ENCODE assay signal across 30 cellular contexts in genomic region chr3:10265833-10266232, GRCh38. TPM values are rescaled to one million over a fixed set of nuclear protein-coding genes. Genes with fewer than 3 reads are reported as not detected.
DNase-seq lines count a peak whose midpoint lies in the region; ATAC-seq and TF ChIP-seq lines count a peak whose summit lies in the region.
"Had no signal": no experiment of that assay in that cellular context is flagged by ENCODE, and none has a peak within 500 bp of the region (broad histone marks: within the 10 kb centered on the region; RNA-seq: fewer than 3 reads in every experiment).

No MANE protein-coding gene starts in this region.

- intact Hi-C loops in activated T-helper 1 cell treated with anti-CD3 and anti-CD28 coated beads, Interleukin-12 subunit alpha, Interleukin-12 subunit beta, Interleukin-2, Interleukin-4 antibody, amounts not matched to agents 30 ng/mL and 10 ng/mL and 1 ng/mL, durations not matched to agents 14 hours and 24 hours and 36 hours (cut with micrococcal nuclease): no loop called here
- intact Hi-C loops in naive thymus-derived CD4-positive, alpha-beta T cell (cut with micrococcal nuclease): loop anchor here in 1 of 2 donors (2.0 kb wide), 2 partner anchors 15 to 279 kb away; partner anchors contain the start of gene EMC3

- 89% methylated on average over 2 of the region's 2 CpGs for WGBS in SK-N-SH (ENCODE audit: low lambda C conversion rate)

- no peak overlapping the region for H3K4me3 ChIP-seq in SK-N-SH (ENCODE audit: low read depth in 2 of 2, low read length in 1 of 2)
- no peak overlapping the region for H3K4me3 ChIP-seq in CD4-positive, CD25-positive, alpha-beta regulatory T cell (ENCODE audit: low read depth, low read length)
- no peak overlapping the region for H3K4me3 ChIP-seq in naive thymus-derived CD4-positive, alpha-beta T cell (ENCODE audit: low read length)
- H3K4me3 ChIP-seq: colonic mucosa, GM12878, GM23338, pancreas had no signal

- peaks cover 45 to 91% (median 59%) of the 10 kb centered on the region in 4 donors for H3K4me1 Mint-ChIP-seq in CD4-positive, CD25-positive, alpha-beta regulatory T cell
- H3K4me1 Mint-ChIP-seq in activated T-helper 1 cell treated with anti-CD3 and anti-CD28 coated beads, Interleukin-12 subunit alpha, Interleukin-12 subunit beta, Interleukin-2, Interleukin-4 antibody, amounts not matched to agents 30 ng/mL and 10 ng/mL and 1 ng/mL, durations not matched to agents 14 hours and 24 hours and 36 hours (ENCODE audit: low read depth): peaks cover 63% of the 10 kb centered on the region
- H3K4me1 Mint-ChIP-seq in naive thymus-derived CD4-positive, alpha-beta T cell: peaks cover 43 to 97% (median 78%) of the 10 kb centered on the region in 7 donors

- ATAC-seq in SK-N-SH treated with all-trans-retinoic acid at 6 μM for 48 hours: no peak
- no peak for ATAC-seq in CD4-positive, CD25-positive, alpha-beta regulatory T cell (ENCODE audit: low read depth in 2 of 2)
- no peak for ATAC-seq in naive thymus-derived CD4-positive, alpha-beta T cell
- no peak for ATAC-seq in GM21528 (IDR thresholded peaks at IDR 0.05; ENCODE audit: low FRiP score, unreplicated experiment)
- no peak for ATAC-seq in HG02571 (IDR thresholded peaks at IDR 0.05; ENCODE audit: unreplicated experiment)
- ATAC-seq: GM12878; GM23338; left ventricle myocardium superior; pancreas; stimulated activated naive B cell treated with anti-CD40 and anti-IgM and Interleukin-4, amounts not matched to agents 10 μg/mL and 1 μg/mL and 100 μg/mL, for 72 hours had no signal

- POLR2A ChIA-PET in SK-N-SH (lab: Yijun Ruan, JAX): no interaction called here
- POLR2A ChIA-PET in naive thymus-derived CD4-positive, alpha-beta T cell (lab: Charles Lee): interaction anchor here (0.8 to 1.6 kb wide), 2 partner anchors 18 kb away, joined by 3 to 6 read pairs; partner anchors contain the start of gene TATDN2

- H3K9me3 Mint-ChIP-seq in CD4-positive, CD25-positive, alpha-beta regulatory T cell: no peaks in the 10 kb centered on the region
- no peaks in the 10 kb centered on the region for H3K9me3 Mint-ChIP-seq in activated T-helper 1 cell treated with anti-CD3 and anti-CD28 coated beads, Interleukin-12 subunit alpha, Interleukin-12 subunit beta, Interleukin-2, Interleukin-4 antibody, amounts not matched to agents 30 ng/mL and 10 ng/mL and 1 ng/mL, durations not matched to agents 14 hours and 24 hours and 36 hours
- no peaks in the 10 kb centered on the region for H3K9me3 Mint-ChIP-seq in naive thymus-derived CD4-positive, alpha-beta T cell
- H3K9me3 Mint-ChIP-seq: CD14-positive monocyte; GM23338; mesothelial cell of epicardium; nephron progenitor cell; stimulated activated naive B cell treated with anti-CD40 and anti-IgM and Interleukin-4, amounts not matched to agents 10 μg/mL and 1 μg/mL and 100 μg/mL, for 72 hours had no signal

- H3K36me3 ChIP-seq in SK-N-SH (replicated peaks in 1 of 2; ENCODE audit: control insufficient read depth in 1 of 2, insufficient read depth in 2 of 2, low read length in 1 of 2): peaks cover 31 to 38% of the 10 kb centered on the region in 2 experiments
- H3K36me3 ChIP-seq in CD4-positive, CD25-positive, alpha-beta regulatory T cell (ENCODE audit: control insufficient read depth, insufficient read depth, low read length): peaks cover 47% of the 10 kb centered on the region
- peaks cover 9 to 45% (median 20%) of the 10 kb centered on the region in 3 experiments for H3K36me3 ChIP-seq in naive thymus-derived CD4-positive, alpha-beta T cell (ENCODE audit: control insufficient read depth in 2 of 3, insufficient read depth in 3 of 3, low read length in 3 of 3)

- no peak for TF ChIP-seq CTCF in SK-N-SH (IDR thresholded peaks at IDR 0.05)

- no peak for TF ChIP-seq EP300 in SK-N-SH (IDR thresholded peaks at IDR 0.05; ENCODE audit: borderline replicate concordance in 1 of 2, low read depth in 1 of 2, low read length in 1 of 2)

- H3F3A ChIP-seq in SK-N-SH (replicated peaks; ENCODE audit: insufficient read depth): no peaks in the 10 kb centered on the region

- no peaks in the 10 kb centered on the region for H3K9me3 ChIP-seq in SK-N-SH
- H3K9me3 ChIP-seq in CD4-positive, CD25-positive, alpha-beta regulatory T cell (ENCODE audit: control insufficient read depth in 2 of 2, low read length in 2 of 2): no peaks in the 10 kb centered on the region
- no peaks in the 10 kb centered on the region for H3K9me3 ChIP-seq in naive thymus-derived CD4-positive, alpha-beta T cell (ENCODE audit: control insufficient read depth in 2 of 3, low read length in 3 of 3)
- H3K9me3 ChIP-seq: colonic mucosa, pancreas had no signal

- CTCF ChIA-PET in SK-N-SH (lab: Yijun Ruan, JAX): no interaction called here
- CTCF ChIA-PET in naive thymus-derived CD4-positive, alpha-beta T cell (lab: Charles Lee): no interaction called here

- H3K4me2 ChIP-seq in SK-N-SH: no peak overlapping the region
- H3K4me2 ChIP-seq: GM23338 had no signal

- H2AFZ ChIP-seq in SK-N-SH (ENCODE audit: low read depth): no peak overlapping the region
- H2AFZ ChIP-seq: GM23338 had no signal

- peaks cover 92% of the 10 kb centered on the region for H3K79me2 ChIP-seq in SK-N-SH (ENCODE audit: insufficient read depth)

- H3K27me3 Mint-ChIP-seq in CD4-positive, CD25-positive, alpha-beta regulatory T cell: no peaks in the 10 kb centered on the region
- no peaks in the 10 kb centered on the region for H3K27me3 Mint-ChIP-seq in activated T-helper 1 cell treated with anti-CD3 and anti-CD28 coated beads, Interleukin-12 subunit alpha, Interleukin-12 subunit beta, Interleukin-2, Interleukin-4 antibody, amounts not matched to agents 30 ng/mL and 10 ng/mL and 1 ng/mL, durations not matched to agents 14 hours and 24 hours and 36 hours (ENCODE audit: insufficient read depth)
- H3K27me3 Mint-ChIP-seq in naive thymus-derived CD4-positive, alpha-beta T cell: no peaks in the 10 kb centered on the region
- H3K27me3 Mint-ChIP-seq: stimulated activated naive B cell treated with anti-CD40 and anti-IgM and Interleukin-4, amounts not matched to agents 10 μg/mL and 1 μg/mL and 100 μg/mL, for 72 hours had no signal

- no peak overlapping the region for H3K9ac ChIP-seq in SK-N-SH

- H4K20me1 ChIP-seq in SK-N-SH (ENCODE audit: insufficient read depth): peaks cover 16% of the 10 kb centered on the region; the same call in 1 of the 2 replicates

- H3K27me3 ChIP-seq in SK-N-SH (ENCODE audit: insufficient read depth): no peaks in the 10 kb centered on the region
- H3K27me3 ChIP-seq in CD4-positive, CD25-positive, alpha-beta regulatory T cell (ENCODE audit: control insufficient read depth, insufficient read depth, low read length): no peaks in the 10 kb centered on the region
- H3K27me3 ChIP-seq in naive thymus-derived CD4-positive, alpha-beta T cell (ENCODE audit: control insufficient read depth in 2 of 2, insufficient read depth in 2 of 2, low read length in 2 of 2): no peaks in the 10 kb centered on the region
- H3K27me3 ChIP-seq: colonic mucosa, pancreas had no signal

- H3K27ac Mint-ChIP-seq in CD4-positive, CD25-positive, alpha-beta regulatory T cell: peak overlapping the region in 2 of 3 donors; percentile 39 to 85
- peak overlapping the region; percentile 65 for H3K27ac Mint-ChIP-seq in activated T-helper 1 cell treated with anti-CD3 and anti-CD28 coated beads, Interleukin-12 subunit alpha, Interleukin-12 subunit beta, Interleukin-2, Interleukin-4 antibody, amounts not matched to agents 30 ng/mL and 10 ng/mL and 1 ng/mL, durations not matched to agents 14 hours and 24 hours and 36 hours
- peak overlapping the region; percentile 40 to 86 (median 71) for H3K27ac Mint-ChIP-seq in naive thymus-derived CD4-positive, alpha-beta T cell
- H3K27ac Mint-ChIP-seq: GM23338; mesothelial cell of epicardium; nephron progenitor cell; stimulated activated naive B cell treated with anti-CD40 and anti-IgM and Interleukin-4, amounts not matched to agents 10 μg/mL and 1 μg/mL and 100 μg/mL, for 72 hours had no signal

- TF ChIP-seq RAD21 in SK-N-SH (IDR thresholded peaks at IDR 0.05; ENCODE audit: low read length): no peak

- H3K27ac ChIP-seq in SK-N-SH (ENCODE audit: low read depth in 2 of 2, low read length in 1 of 2): no peak overlapping the region
- no peak overlapping the region for H3K27ac ChIP-seq in CD4-positive, CD25-positive, alpha-beta regulatory T cell (ENCODE audit: insufficient read depth, low read length, poor library complexity, severe bottlenecking)
- H3K27ac ChIP-seq in naive thymus-derived CD4-positive, alpha-beta T cell (ENCODE audit: low read depth, low read length): no peak overlapping the region
- H3K27ac ChIP-seq: 22Rv1, colonic mucosa, pancreas had no signal

- DNase-seq in SK-N-SH (no peak), T1000 (lab: John Stamatoyannopoulos, UW) (no peak)
- no peak for DNase-seq in CD4-positive, CD25-positive, alpha-beta regulatory T cell
- no peak for DNase-seq in activated T-helper 1 cell treated with anti-CD3 and anti-CD28 coated beads, Interleukin-12 subunit alpha, Interleukin-12 subunit beta, Interleukin-2, Interleukin-4 antibody, amounts not matched to agents 30 ng/mL and 10 ng/mL and 1 ng/mL, durations not matched to agents 14 hours and 24 hours and 36 hours (ENCODE audit: low spot score)
- no peak for DNase-seq in naive thymus-derived CD4-positive, alpha-beta T cell
- DNase-seq: activated gamma-delta T cell; colonic mucosa; effector CD8-positive, alpha-beta T cell; EL; erythroblast; glutamatergic neuron; islet precursor cell; left ventricle myocardium superior; NCI-H1436; NCI-H2107; NCI-H774; nephron progenitor cell; pancreas; stimulated activated CD4-positive, alpha-beta T cell treated with anti-CD3 and anti-CD28 coated beads, Interleukin-2, amount 100 ng/mL, for 48 hours; stimulated activated naive B cell treated with anti-CD40 and anti-IgM and Interleukin-4, amounts not matched to agents 10 μg/mL and 1 μg/mL and 100 μg/mL, for 72 hours; T-helper 1 cell had no signal

- peaks cover 0 to 2% of the 10 kb centered on the region in 2 experiments; a peak in 1 of 4 replicates for H3K4me1 ChIP-seq in SK-N-SH (ENCODE audit: control insufficient read depth in 1 of 2, insufficient read depth in 2 of 2, low read depth in 1 of 2, low read length in 1 of 2)
- H3K4me1 ChIP-seq in CD4-positive, CD25-positive, alpha-beta regulatory T cell (ENCODE audit: control insufficient read depth, insufficient read depth, low read length, poor library complexity, severe bottlenecking): peaks cover 53% of the 10 kb centered on the region
- peaks cover 36 to 53% of the 10 kb centered on the region in 2 donors for H3K4me1 ChIP-seq in naive thymus-derived CD4-positive, alpha-beta T cell (ENCODE audit: control insufficient read depth in 2 of 2, insufficient read depth in 2 of 2, low read length in 2 of 2)
- H3K4me1 ChIP-seq: colonic mucosa had no signal

- peaks cover 54% of the 10 kb centered on the region for H3K36me3 Mint-ChIP-seq in CD4-positive, CD25-positive, alpha-beta regulatory T cell
- H3K36me3 Mint-ChIP-seq in activated T-helper 1 cell treated with anti-CD3 and anti-CD28 coated beads, Interleukin-12 subunit alpha, Interleukin-12 subunit beta, Interleukin-2, Interleukin-4 antibody, amounts not matched to agents 30 ng/mL and 10 ng/mL and 1 ng/mL, durations not matched to agents 14 hours and 24 hours and 36 hours (ENCODE audit: low read depth): peaks cover 57% of the 10 kb centered on the region
- H3K36me3 Mint-ChIP-seq in naive thymus-derived CD4-positive, alpha-beta T cell: peaks cover 10 to 55% (median 39%) of the 10 kb centered on the region in 5 donors

- H3K9me2 ChIP-seq in SK-N-SH: no peaks in the 10 kb centered on the region

- H3K4me3 Mint-ChIP-seq in CD4-positive, CD25-positive, alpha-beta regulatory T cell: peak overlapping the region; percentile 6 to 86 (median 72)
- peak overlapping the region; percentile 65 for H3K4me3 Mint-ChIP-seq in activated T-helper 1 cell treated with anti-CD3 and anti-CD28 coated beads, Interleukin-12 subunit alpha, Interleukin-12 subunit beta, Interleukin-2, Interleukin-4 antibody, amounts not matched to agents 30 ng/mL and 10 ng/mL and 1 ng/mL, durations not matched to agents 14 hours and 24 hours and 36 hours
- H3K4me3 Mint-ChIP-seq in naive thymus-derived CD4-positive, alpha-beta T cell: peak overlapping the region; percentile 37 to 79 (median 64)
- H3K4me3 Mint-ChIP-seq: CD14-positive monocyte, GM23338, mesothelial cell of epicardium, nephron progenitor cell had no signal

RNA-seq across cellular contexts. Expression of gene TATDN2, which starts 17.6 kb away (rescaled TPM):
- 14.7 and 17.8 TPM in 2 replicates for polyA plus RNA-seq in SK-N-SH (2012; rRNA removed)
- polyA plus RNA-seq in SK-N-SH (2012; cell fraction: cytosol; rRNA removed): 12.8 and 15.2 TPM in 2 replicates
- 18.3 and 22.1 TPM in 2 replicates for polyA plus RNA-seq in SK-N-SH (2012; cell fraction: nucleus; rRNA removed)
- total RNA-seq in CD4-positive, CD25-positive, alpha-beta regulatory T cell: 86.5 TPM
- 10 to 100 TPM; 10.2 to 17.4 (median 12.6) TPM for polyA plus RNA-seq in CD4-positive, CD25-positive, alpha-beta regulatory T cell
- total RNA-seq in activated T-helper 1 cell treated with anti-CD3 and anti-CD28 coated beads, Interleukin-12 subunit alpha, Interleukin-12 subunit beta, Interleukin-2, Interleukin-4 antibody, amounts not matched to agents 30 ng/mL and 10 ng/mL and 1 ng/mL, durations not matched to agents 14 hours and 24 hours and 36 hours: 80.4 and 81.5 TPM in 2 replicates
- total RNA-seq in naive thymus-derived CD4-positive, alpha-beta T cell: 10 to 100 TPM; 52.9 to 88.8 (median 71.6) TPM
- polyA plus RNA-seq in naive thymus-derived CD4-positive, alpha-beta T cell: 10 to 100 TPM; 12.9 to 26.8 TPM

RNA-seq across cellular contexts. Expression of gene GHRL, which starts 26.9 kb away (rescaled TPM):
- not detected in 2 replicates for polyA plus RNA-seq in SK-N-SH (2012; rRNA removed)
- polyA plus RNA-seq in SK-N-SH (2012; cell fraction: cytosol; rRNA removed): not detected in 2 replicates
- polyA plus RNA-seq in SK-N-SH (2012; cell fraction: nucleus; rRNA removed): 0.29 and 0.31 TPM in 2 replicates
- total RNA-seq in CD4-positive, CD25-positive, alpha-beta regulatory T cell: 1.1 TPM
- under 1 TPM in 3 of 4 donors, not detected in 1; 0.47 to 0.92 (median 0.78) TPM for polyA plus RNA-seq in CD4-positive, CD25-positive, alpha-beta regulatory T cell
- 1.8 and 2.4 TPM in 2 replicates for total RNA-seq in activated T-helper 1 cell treated with anti-CD3 and anti-CD28 coated beads, Interleukin-12 subunit alpha, Interleukin-12 subunit beta, Interleukin-2, Interleukin-4 antibody, amounts not matched to agents 30 ng/mL and 10 ng/mL and 1 ng/mL, durations not matched to agents 14 hours and 24 hours and 36 hours
- 1 to 10 TPM in 4 of 5 experiments, under 1 TPM in 1; 0.35 to 3.8 (median 1.3) TPM for total RNA-seq in naive thymus-derived CD4-positive, alpha-beta T cell
- polyA plus RNA-seq in naive thymus-derived CD4-positive, alpha-beta T cell: under 1 TPM; 0.67 to 0.69 TPM
- total RNA-seq: bronchial epithelial cell, GM23338, left ventricle myocardium superior had no signal

RNA-seq across cellular contexts. Expression of gene SEC13, which starts 55.1 kb away (rescaled TPM):
- 198 and 215 TPM in 2 replicates for polyA plus RNA-seq in SK-N-SH (2012; rRNA removed)
- 114 and 157 TPM in 2 replicates for polyA plus RNA-seq in SK-N-SH (2012; cell fraction: cytosol; rRNA removed)
- 214 and 216 TPM in 2 replicates for polyA plus RNA-seq in SK-N-SH (2012; cell fraction: nucleus; rRNA removed)
- total RNA-seq in CD4-positive, CD25-positive, alpha-beta regulatory T cell: 72.2 TPM
- polyA plus RNA-seq in CD4-positive, CD25-positive, alpha-beta regulatory T cell: 100 to 1,000 TPM; 139 to 155 (median 151) TPM
- total RNA-seq in activated T-helper 1 cell treated with anti-CD3 and anti-CD28 coated beads, Interleukin-12 subunit alpha, Interleukin-12 subunit beta, Interleukin-2, Interleukin-4 antibody, amounts not matched to agents 30 ng/mL and 10 ng/mL and 1 ng/mL, durations not matched to agents 14 hours and 24 hours and 36 hours: 140 and 142 TPM in 2 replicates
- 10 to 100 TPM; 63.9 to 98.9 (median 71.0) TPM for total RNA-seq in naive thymus-derived CD4-positive, alpha-beta T cell
- 100 to 1,000 TPM; 129 to 131 TPM for polyA plus RNA-seq in naive thymus-derived CD4-positive, alpha-beta T cell
